In genomic region chr12:4037747-4038312, GRCh38 we compare ENCODE assay signal across 8 cellular contexts.
DNase-seq lines count a peak whose midpoint lies in the region; ATAC-seq and TF ChIP-seq lines count a peak whose summit lies in the region.

No MANE protein-coding gene starts in this region.

- no peak overlapping the region for H3K27ac ChIP-seq in VCaP

- TF ChIP-seq CTCF in VCaP (conservative IDR thresholded peaks at IDR 0.05): peak; percentile 87

- DNase-seq in CD1c-positive myeloid dendritic cell (ENCODE audit: extremely low spot score) (peak; percentile 58), HEK293T (ENCODE audit: extremely low spot score) (peak; percentile 38), iPS-NIHi11 (ENCODE audit: low spot score) (peak; percentile 51), stromal cell of bone marrow (ENCODE audit: low read depth) (peak; percentile 33)
- no peak for DNase-seq in effector CD4-positive, alpha-beta T cell

- POLR2A ChIA-PET in HEK293T (lab: Yijun Ruan, JAX): interaction anchor here (1.8 kb wide), 1 partner anchor 239 kb away, joined by 6 read pairs; no protein-coding TSS in a partner anchor

- ATAC-seq in HG02973 (IDR thresholded peaks at IDR 0.05; ENCODE audit: unreplicated experiment) (no peak), HG03520 (IDR thresholded peaks at IDR 0.05; ENCODE audit: unreplicated experiment) (no peak)

- CTCF ChIA-PET in HEK293T (lab: Yijun Ruan, JAX): interaction anchor here (0.6 to 4.9 kb wide), 16 partner anchors 9 to 239 kb away, joined by 3 to 61 read pairs (median 4); no protein-coding TSS in a partner anchor

TF ChIP-seq in HEK293T, 16 proteins besides CTCF, POLR2A, EP300 and RAD21:
- TF ChIP-seq LEF1 (IDR thresholded peaks at IDR 0.05; ENCODE audit: borderline replicate concordance) (no peak), NFRKB (IDR thresholded peaks at IDR 0.05) (no peak), CTBP1 (IDR thresholded peaks at IDR 0.05; ENCODE audit: borderline replicate concordance) (no peak), FOXA1 (IDR thresholded peaks at IDR 0.05) (no peak)
